ENCODE assay signal across 8 cellular contexts in the genomic region with DNA sequence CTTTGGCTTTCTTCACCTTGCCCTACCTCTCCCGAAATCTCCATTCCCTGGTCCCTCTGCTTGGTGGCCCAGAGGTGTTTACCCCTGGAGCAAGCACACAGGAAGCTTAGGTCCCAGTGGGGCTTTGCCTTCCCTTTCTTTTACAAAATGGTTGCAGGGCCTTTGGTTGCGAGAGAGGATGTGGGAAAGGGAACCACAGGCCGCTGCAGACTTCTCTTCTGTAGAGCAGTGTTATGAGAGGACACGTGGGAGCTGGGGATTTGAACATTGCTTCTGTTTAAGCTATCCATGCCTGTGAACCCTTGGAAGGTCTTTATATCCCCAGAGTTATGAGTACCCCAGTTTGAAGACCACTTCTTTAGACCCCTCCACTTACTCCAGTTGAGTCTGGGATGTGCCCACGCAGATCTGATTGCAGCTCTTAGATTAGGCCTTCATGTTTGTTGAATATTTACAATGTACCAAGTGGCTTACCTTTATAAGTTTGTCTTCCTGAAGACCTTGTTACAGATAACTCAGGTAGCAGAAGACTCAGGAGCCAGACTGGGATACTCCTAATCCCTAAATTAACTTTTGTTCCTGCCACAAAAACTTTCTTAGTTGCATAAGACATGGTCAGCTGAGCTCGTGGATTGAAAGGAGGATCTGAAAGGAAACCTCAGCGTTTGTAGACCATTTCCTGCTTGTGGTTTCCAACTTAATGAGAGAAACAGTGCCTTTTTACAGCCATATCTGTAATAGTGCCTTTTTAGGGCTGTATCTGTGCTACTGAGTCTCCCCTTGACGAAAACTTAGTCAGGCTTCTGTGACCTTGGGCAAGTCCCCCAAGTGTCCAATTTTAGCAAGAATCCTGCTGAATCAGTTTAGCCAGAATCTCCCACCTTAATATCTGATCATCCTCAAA. TPM values are rescaled to one million over a fixed set of nuclear protein-coding genes. Genes with fewer than 3 reads are reported as not detected.
DNase-seq lines count a peak whose midpoint lies in the region; ATAC-seq and TF ChIP-seq lines count a peak whose summit lies in the region.

No MANE protein-coding gene starts in this region.

- H3K4me1 ChIP-seq in heart left ventricle: peaks cover 0 to 39% (median 0%) of the 10 kb centered on the region in 12 donors
- H3K4me1 ChIP-seq in testis: peaks cover 5% of the 10 kb centered on the region

- intact Hi-C loops in heart left ventricle (cut with DNase I) (no loop called here), testis (cut with DNase I; ENCODE audit: low total_unique reads) (no loop called here)

- WGBS in heart left ventricle, 4 donors: 72 to 82% (median 78%) methylated on average over 8 of the region's 8 CpGs
- 80 to 83% methylated on average over 8 of the region's 8 CpGs for WGBS in testis, 2 donors

- no peak for TF ChIP-seq CTCF in AG10803 (conservative IDR thresholded peaks at IDR 0.05; ENCODE audit: low read length)
- TF ChIP-seq CTCF in heart left ventricle (IDR thresholded peaks at IDR 0.05): no peak
- no peak for TF ChIP-seq CTCF in testis (IDR thresholded peaks at IDR 0.05)

- in situ Hi-C loops in ACHN (cut with HindIII; ENCODE audit: low pct_ligation_motif_present, low pct_unique_long_range_greater_than_20kb, low sequenced_read_pairs): no loop called here

- no peak overlapping the region for H3K4me3 ChIP-seq in AG10803 (ENCODE audit: low read length)
- H3K4me3 ChIP-seq in heart left ventricle: no peak overlapping the region
- no peak overlapping the region for H3K4me3 ChIP-seq in testis

- TF ChIP-seq POLR2A in heart left ventricle (IDR thresholded peaks at IDR 0.05) (no peak), testis (IDR thresholded peaks at IDR 0.05) (no peak)

- H3K9me3 ChIP-seq in heart left ventricle (no peaks in the 10 kb centered on the region), testis (no peaks in the 10 kb centered on the region)

- no peaks in the 10 kb centered on the region for H3K36me3 ChIP-seq in heart left ventricle
- no peaks in the 10 kb centered on the region for H3K36me3 ChIP-seq in testis (ENCODE audit: low read depth, missing control alignments)

- ATAC-seq in GM18873 (IDR thresholded peaks at IDR 0.05; ENCODE audit: low FRiP score, unreplicated experiment) (peak; percentile 94), HG03045 (IDR thresholded peaks at IDR 0.05; ENCODE audit: unreplicated experiment) (peak; percentile 95), heart left ventricle (peak; percentile 32 to 86 (median 66))

- H3K27ac ChIP-seq in heart left ventricle (peak overlapping the region in 5 of 12 donors; percentile 27 to 87 (median 40)), testis (no peak overlapping the region)

- H3K27me3 ChIP-seq in heart left ventricle: no peaks in the 10 kb centered on the region
- H3K27me3 ChIP-seq in testis: no peaks in the 10 kb centered on the region

- DNase-seq in AG10803 (ENCODE audit: low read depth): peak; percentile 52
- DNase-seq in SKM-1 treated with dmso at 0.1 percent for 144 hours (lab: John Stamatoyannopoulos, UW; ENCODE audit: unreplicated experiment): peak; percentile 91
- DNase-seq in heart left ventricle: peak; percentile 23 to 58 (median 55)
- no peak for DNase-seq in T1000 (lab: John Stamatoyannopoulos, UW)
- DNase-seq in testis: no peak
- no peak for DNase-seq in ACHN

RNA-seq across cellular contexts. Expression of a gene that starts 21.9 kb away (rescaled TPM):
- total RNA-seq in heart left ventricle (10 to 100 TPM; 24.7 to 95.2 (median 60.6) TPM), testis (10 to 100 TPM; 78.3 to 94.6 TPM)
- polyA plus RNA-seq in heart left ventricle (10 to 100 TPM; 27.5 to 38.5 TPM), testis (ENCODE audit: insufficient read depth, low read depth, low replicate concordance) (58.9 TPM)

Comparison
In these comparisons a context has a peak if more than half of its experiments do, and no peak if none do; other contexts are left out.
1. DNase-seq: peak in AG10803 (single experiment), SKM-1 treated with dmso at 0.1 percent for 144 hours (single experiment) and heart left ventricle (5 of 5); none in T1000 (single experiment), testis (single experiment) and ACHN (single experiment).
2. Peak in every context shown above with its lines, with median percentiles within 50 percentile points of each other: ATAC-seq.